Comparison of ENCODE assay signal across 14 cellular contexts in genomic region chr16:81524382-81524781, GRCh38.
DNase-seq lines count a peak whose midpoint lies in the region; ATAC-seq, FAIRE-seq and TF ChIP-seq lines count a peak whose summit lies in the region.
"Had no signal": no experiment of that assay in that cellular context is flagged by ENCODE, and none has a peak within 500 bp of the region (broad histone marks: within the 10 kb centered on the region; RNA-seq: fewer than 3 reads in every experiment).

No MANE protein-coding gene starts in this region.

- FAIRE-seq in RCC 7860 (lab: Jason Lieb, UNC): peak; percentile 79
- FAIRE-seq: islet of Langerhans had no signal

- H3K4me2 ChIP-seq in SK-N-SH: no peak overlapping the region

- H3K9me3 Mint-ChIP-seq in CD14-positive monocyte: no peaks in the 10 kb centered on the region
- H3K9me3 Mint-ChIP-seq in naive thymus-derived CD4-positive, alpha-beta T cell: no peaks in the 10 kb centered on the region

- 92% methylated on average over 8 of the region's 10 CpGs for WGBS in SK-N-SH (ENCODE audit: low lambda C conversion rate)

- no peak overlapping the region for H2AFZ ChIP-seq in SK-N-SH (ENCODE audit: low read depth)

- TF ChIP-seq RAD21 in SK-N-SH (IDR thresholded peaks at IDR 0.05; ENCODE audit: low read length): no peak

- H3K27ac Mint-ChIP-seq in CD14-positive monocyte: peak overlapping the region; percentile 1 to 64 (median 38)
- peak overlapping the region in 2 of 9 donors; percentile 28 to 38 for H3K27ac Mint-ChIP-seq in naive thymus-derived CD4-positive, alpha-beta T cell
- H3K27ac Mint-ChIP-seq: nephron had no signal

- H3K4me1 ChIP-seq in naive thymus-derived CD4-positive, alpha-beta T cell (ENCODE audit: control insufficient read depth in 2 of 2, insufficient read depth in 2 of 2, low read length in 2 of 2): peaks cover 7 to 73% of the 10 kb centered on the region in 2 donors
- H3K4me1 ChIP-seq in SK-N-SH (ENCODE audit: control insufficient read depth in 1 of 2, insufficient read depth in 2 of 2, low read depth in 1 of 2, low read length in 1 of 2): peaks cover 0 to 13% of the 10 kb centered on the region in 2 experiments; a peak in 2 of 4 replicates
- H3K4me1 ChIP-seq: BE2C had no signal

- no peaks in the 10 kb centered on the region for H3F3A ChIP-seq in SK-N-SH (replicated peaks; ENCODE audit: insufficient read depth)

- H3K4me3 ChIP-seq in naive thymus-derived CD4-positive, alpha-beta T cell (ENCODE audit: low read length): no peak overlapping the region
- no peak overlapping the region for H3K4me3 ChIP-seq in WERI-Rb-1 (ENCODE audit: low read depth, low read length)
- H3K4me3 ChIP-seq in SK-N-SH (ENCODE audit: low read depth in 2 of 2, low read length in 1 of 2): no peak overlapping the region
- H3K4me3 ChIP-seq: thyroid gland had no signal

- no peak for DNase-seq in CD14-positive monocyte (ENCODE audit: low spot score)
- peak; percentile 81 for DNase-seq in RCC 7860 (ENCODE audit: low spot score)
- peak; percentile 60 for DNase-seq in activated gamma-delta T cell treated with anti-CD3 and anti-CD28 coated beads, Interleukin-2, amount 50 U/mL, for 16 hours (ENCODE audit: low read depth)
- no peak for DNase-seq in naive thymus-derived CD4-positive, alpha-beta T cell
- DNase-seq in WERI-Rb-1: no peak
- DNase-seq in DMS114 treated with DMSO at 0.1 percent for 48 hours (lab: John Stamatoyannopoulos, UW; ENCODE audit: unreplicated experiment): no peak
- no peak for DNase-seq in HCEC 1CT
- no peak for DNase-seq in SK-N-SH
- DNase-seq: BE2C, GDM1, NCI-H82, thyroid gland had no signal

- no peaks in the 10 kb centered on the region for H3K9me2 ChIP-seq in SK-N-SH

- no peak for TF ChIP-seq CTCF in CD14-positive monocyte (IDR thresholded peaks at IDR 0.05)
- no peak for TF ChIP-seq CTCF in WERI-Rb-1 (IDR thresholded peaks at IDR 0.05; ENCODE audit: low read depth, low read length)
- no peak for TF ChIP-seq CTCF in SK-N-SH (IDR thresholded peaks at IDR 0.05)

- intact Hi-C loops in CD14-positive monocyte (cut with micrococcal nuclease): no loop called here
- intact Hi-C loops in naive thymus-derived CD4-positive, alpha-beta T cell (cut with micrococcal nuclease): loop anchor here (5.0 kb wide), 2 partner anchors 52 to 193 kb away; no protein-coding TSS in a partner anchor

- TF ChIP-seq EP300 in SK-N-SH (IDR thresholded peaks at IDR 0.05; ENCODE audit: borderline replicate concordance in 1 of 2, low read depth in 1 of 2, low read length in 1 of 2): no peak

- peaks cover 12% of the 10 kb centered on the region for H3K79me2 ChIP-seq in SK-N-SH (ENCODE audit: insufficient read depth)

- peak; percentile 73 for ATAC-seq in naive thymus-derived CD4-positive, alpha-beta T cell

- CTCF ChIA-PET in naive thymus-derived CD4-positive, alpha-beta T cell (lab: Charles Lee): no interaction called here
- CTCF ChIA-PET in SK-N-SH (lab: Yijun Ruan, JAX): interaction anchor here (0.6 kb wide), 1 partner anchor 14 kb away, joined by 3 read pairs; no protein-coding TSS in a partner anchor

- no peaks in the 10 kb centered on the region for H3K27me3 ChIP-seq in naive thymus-derived CD4-positive, alpha-beta T cell (ENCODE audit: control insufficient read depth in 2 of 2, insufficient read depth in 2 of 2, low read length in 2 of 2)
- H3K27me3 ChIP-seq in WERI-Rb-1 (ENCODE audit: insufficient read depth, low read depth, severe bottlenecking) (no peaks in the 10 kb centered on the region), SK-N-SH (ENCODE audit: insufficient read depth) (no peaks in the 10 kb centered on the region)
- H3K27me3 ChIP-seq: BE2C, thyroid gland had no signal

- H3K36me3 ChIP-seq in naive thymus-derived CD4-positive, alpha-beta T cell (ENCODE audit: control insufficient read depth in 2 of 3, insufficient read depth in 3 of 3, low read length in 3 of 3): no peaks in the 10 kb centered on the region
- H3K36me3 ChIP-seq in WERI-Rb-1 (no peaks in the 10 kb centered on the region), SK-N-SH (replicated peaks in 1 of 2; ENCODE audit: control insufficient read depth in 1 of 2, insufficient read depth in 2 of 2, low read length in 1 of 2) (no peaks in the 10 kb centered on the region)
- H3K36me3 ChIP-seq: BE2C, thyroid gland had no signal

- H3K4me3 Mint-ChIP-seq in CD14-positive monocyte: no peak overlapping the region
- no peak overlapping the region for H3K4me3 Mint-ChIP-seq in naive thymus-derived CD4-positive, alpha-beta T cell
- H3K4me3 Mint-ChIP-seq: nephron had no signal

- H3K27me3 Mint-ChIP-seq in CD14-positive monocyte (ENCODE audit: low read depth in 3 of 3): peaks cover 0 to 3% (median 0%) of the 10 kb centered on the region in 3 donors
- H3K27me3 Mint-ChIP-seq in naive thymus-derived CD4-positive, alpha-beta T cell: no peaks in the 10 kb centered on the region

- H3K9me3 ChIP-seq in naive thymus-derived CD4-positive, alpha-beta T cell (ENCODE audit: control insufficient read depth in 2 of 3, low read length in 3 of 3): no peaks in the 10 kb centered on the region
- H3K9me3 ChIP-seq in WERI-Rb-1 (ENCODE audit: severe bottlenecking): no peaks in the 10 kb centered on the region
- H3K9me3 ChIP-seq in SK-N-SH: no peaks in the 10 kb centered on the region
- H3K9me3 ChIP-seq: BE2C, thyroid gland had no signal

- H3K36me3 Mint-ChIP-seq in CD14-positive monocyte: peaks cover 22 to 48% of the 10 kb centered on the region in 2 donors
- peaks cover 0 to 17% (median 5%) of the 10 kb centered on the region in 5 donors for H3K36me3 Mint-ChIP-seq in naive thymus-derived CD4-positive, alpha-beta T cell

- POLR2A ChIA-PET in naive thymus-derived CD4-positive, alpha-beta T cell (lab: Charles Lee): no interaction called here
- POLR2A ChIA-PET in SK-N-SH (lab: Yijun Ruan, JAX): no interaction called here

- H3K4me1 Mint-ChIP-seq in CD14-positive monocyte: peaks cover 61% of the 10 kb centered on the region
- peaks cover 29 to 77% (median 39%) of the 10 kb centered on the region in 7 donors for H3K4me1 Mint-ChIP-seq in naive thymus-derived CD4-positive, alpha-beta T cell

- no peak overlapping the region for H3K9ac ChIP-seq in SK-N-SH

- H4K20me1 ChIP-seq in SK-N-SH (ENCODE audit: insufficient read depth): 0 out of 2 replicates have a peak, but pooled peaks cover 3% of the 10 kb centered on the region

- no peak overlapping the region for H3K27ac ChIP-seq in naive thymus-derived CD4-positive, alpha-beta T cell (ENCODE audit: low read depth, low read length)
- H3K27ac ChIP-seq in WERI-Rb-1 (no peak overlapping the region), SK-N-SH (ENCODE audit: low read depth in 2 of 2, low read length in 1 of 2) (no peak overlapping the region)
- H3K27ac ChIP-seq: thyroid gland had no signal

TF ChIP-seq in SK-N-SH, 30 proteins besides CTCF, POLR2A, EP300 and RAD21 (continues in another document):
- TF ChIP-seq NFIC (IDR thresholded peaks at IDR 0.05; ENCODE audit: borderline replicate concordance) (no peak), RFX5 (IDR thresholded peaks at IDR 0.05; ENCODE audit: low read length) (no peak), ELF1 (IDR thresholded peaks at IDR 0.05) (no peak), TEAD4 (IDR thresholded peaks at IDR 0.05; ENCODE audit: borderline replicate concordance, insufficient read depth) (no peak), JUND (IDR thresholded peaks at IDR 0.05) (no peak), GABPA (IDR thresholded peaks at IDR 0.05; ENCODE audit: low read depth) (no peak), EZH2phosphoT487 (IDR thresholded peaks at IDR 0.05; ENCODE audit: borderline replicate concordance, low read depth) (no peak), REST (IDR thresholded peaks at IDR 0.05; ENCODE audit: low read depth, low read length) (no peak), TAF1 (IDR thresholded peaks at IDR 0.05; ENCODE audit: borderline replicate concordance, low read depth, low read length) (no peak), USF1 (IDR thresholded peaks at IDR 0.05; ENCODE audit: borderline replicate concordance, low read depth) (no peak), IRF3 (IDR thresholded peaks at IDR 0.05; ENCODE audit: low read depth, low read length) (no peak)

Comparison
In these comparisons a context has a peak if more than half of its experiments do, and no peak if none do; other contexts are left out.
1. DNase-seq: peak in RCC 7860 (single experiment) and activated gamma-delta T cell treated with anti-CD3 and anti-CD28 coated beads, Interleukin-2, amount 50 U/mL, for 16 hours (single experiment); none in CD14-positive monocyte (single experiment), naive thymus-derived CD4-positive, alpha-beta T cell (0 of 9), WERI-Rb-1 (single experiment), DMS114 treated with DMSO at 0.1 percent for 48 hours (single experiment), HCEC 1CT (single experiment) and SK-N-SH (single experiment).
2. intact Hi-C loops: an anchor here in naive thymus-derived CD4-positive, alpha-beta T cell (5.0 kb wide); none called in CD14-positive monocyte.